Comparison of ENCODE assay signal across 1 cellular context in genomic region chr4:83234902-83235644, GRCh38.
TF ChIP-seq lines count a peak whose summit lies in the region.

No MANE protein-coding gene starts in this region.

TF ChIP-seq in K562, 482 proteins besides CTCF, POLR2A, EP300 and RAD21 (continued from another document):
- TF ChIP-seq DEAF1 (CRISPR knock-in tag; IDR thresholded peaks at IDR 0.05): no peak
- TF ChIP-seq ZBTB26 (CRISPR knock-in tag; IDR thresholded peaks at IDR 0.05): no peak
- no peak for TF ChIP-seq ZNF282 (CRISPR knock-in tag; IDR thresholded peaks at IDR 0.05)
- TF ChIP-seq KAT8 (IDR thresholded peaks at IDR 0.05; ENCODE audit: low read depth): no peak
